Comparison of ENCODE assay signal across 8 cellular contexts in genomic region chr13:41960195-41960699, GRCh38. TPM values are rescaled to one million over a fixed set of nuclear protein-coding genes. Genes with fewer than 3 reads are reported as not detected.
A peak's percentile ranks its signal among the peaks of the same experiment; 100 is the strongest.
DNase-seq lines count a peak whose midpoint lies in the region; ATAC-seq, FAIRE-seq and TF ChIP-seq lines count a peak whose summit lies in the region.

No MANE protein-coding gene starts in this region.

- H3K9me2 ChIP-seq in PC-9 (ENCODE audit: insufficient read depth), result no peaks in the 10 kb centered on the region

- peak; percentile 21 for ATAC-seq in HG02610 (IDR thresholded peaks at IDR 0.05; ENCODE audit: unreplicated experiment)

- H3K4me3 ChIP-seq in PC-9, result peak overlapping the region; percentile 93
- peak overlapping the region; percentile 69 to 80 (median 72) for H3K4me3 ChIP-seq in H1 (ENCODE audit: extremely low read depth in 1 of 4, insufficient read depth in 2 of 4, low read depth in 3 of 4, low read length in 4 of 4)
- H3K4me3 ChIP-seq in mesodermal cell (ENCODE audit: extremely low read depth, insufficient read depth, low read length, poor library complexity, severe bottlenecking), result peak overlapping the region; percentile 71

- H4K20me1 ChIP-seq in PC-9 (ENCODE audit: insufficient read depth) (no peaks in the 10 kb centered on the region), H1 (replicated peaks in 1 of 2; ENCODE audit: control insufficient read depth in 1 of 2, insufficient read depth in 2 of 2, low read length in 2 of 2) (no peaks in the 10 kb centered on the region)

- H3K27me3 ChIP-seq in PC-9 (ENCODE audit: insufficient read depth, low read depth) (no peaks in the 10 kb centered on the region), H1 (replicated peaks in 1 of 4; ENCODE audit: control insufficient read depth in 3 of 4, extremely low read depth in 1 of 4, insufficient read depth in 3 of 4, low read length in 3 of 4) (peaks cover 0 to 2% (median under 1%) of the 10 kb centered on the region in 4 experiments; a peak in 1 of 7 replicates)

- peak overlapping the region; percentile 95 for H2AFZ ChIP-seq in PC-9
- 0 out of 2 replicates have a peak overlapping the region, but pooled peaks have one; percentile 11 for H2AFZ ChIP-seq in H1 (ENCODE audit: low read length)

- H3K4ac ChIP-seq in H1 (replicated peaks; ENCODE audit: insufficient read length, low read depth, low read length), result no peak overlapping the region

- TF ChIP-seq RAD21 in H1 (IDR thresholded peaks at IDR 0.05 in 1 of 2, conservative IDR thresholded peaks at IDR 0.05 in 1 of 2; ENCODE audit: low read depth in 2 of 2, low read length in 2 of 2), result no peak

- peak; percentile 9 for DNase-seq in NCI-H146 (lab: John Stamatoyannopoulos, UW)
- no peak for DNase-seq in NCI-H146 treated with DMSO at 0.1 percent for 48 hours (lab: John Stamatoyannopoulos, UW; ENCODE audit: unreplicated experiment)
- DNase-seq in PC-9, result no peak
- no peak for DNase-seq in H1 (ENCODE audit: low read depth in 1 of 2, low spot score in 2 of 2)
- DNase-seq in T1000 (lab: John Stamatoyannopoulos, UW), result no peak
- DNase-seq in activated CD4-positive, alpha-beta T cell treated with anti-CD3 and anti-CD28 coated beads, Interleukin-2, amount 50 U/mL, for 4 hours, result no peak

- no peak overlapping the region for H3K56ac ChIP-seq in H1 (replicated peaks; ENCODE audit: insufficient read length, low read depth, low read length)

- H4K8ac ChIP-seq in H1 (ENCODE audit: extremely low read depth, insufficient read depth, low read length), result peak overlapping the region; percentile 76; the same call in 1 of the 2 replicates

- peaks cover 13% of the 10 kb centered on the region for H3K4me1 ChIP-seq in PC-9 (replicated peaks; ENCODE audit: insufficient read depth)
- peaks cover 0 to 3% (median 1%) of the 10 kb centered on the region in 4 experiments; a peak in 3 of 7 replicates for H3K4me1 ChIP-seq in H1 (replicated peaks in 1 of 4; ENCODE audit: control insufficient read depth in 3 of 4, insufficient read depth in 4 of 4, low read length in 3 of 4)
- H3K4me1 ChIP-seq in mesodermal cell (ENCODE audit: control insufficient read depth, insufficient read depth, low read length, poor library complexity, severe bottlenecking), result no peaks in the 10 kb centered on the region

- no peak overlapping the region for H2AK5ac ChIP-seq in H1 (ENCODE audit: low read depth, low read length)

- peaks cover 43% of the 10 kb centered on the region for H3K79me2 ChIP-seq in PC-9 (ENCODE audit: low read depth)
- peaks cover 2 to 45% of the 10 kb centered on the region in 2 experiments; a peak in 2 of 4 replicates for H3K79me2 ChIP-seq in H1 (ENCODE audit: control insufficient read depth in 1 of 2, insufficient read depth in 2 of 2, low read length in 2 of 2)

- no peak for FAIRE-seq in H1 (lab: Jason Lieb, UNC)

- no peak overlapping the region for H4K91ac ChIP-seq in H1 (replicated peaks; ENCODE audit: insufficient read length, low read length)

- H3K9ac ChIP-seq in H1 (replicated peaks in 1 of 4; ENCODE audit: extremely low read depth in 1 of 4, low read depth in 3 of 4, low read length in 3 of 4), result peak overlapping the region; percentile 44 to 80 (median 62); a peak in 6 of 7 replicates

- no peak overlapping the region for H3K23ac ChIP-seq in H1 (ENCODE audit: insufficient read length)

- H3K79me1 ChIP-seq in H1 (ENCODE audit: low read depth, low read length), result peaks cover 6% of the 10 kb centered on the region; the same call in 1 of the 2 replicates

- TF ChIP-seq CTCF in PC-9 (conservative IDR thresholded peaks at IDR 0.05) (no peak), H1 (IDR thresholded peaks at IDR 0.05; ENCODE audit: control extremely low read depth in 1 of 3, insufficient read depth in 1 of 3, low read depth in 1 of 3, low read length in 3 of 3) (no peak)

- no peak overlapping the region for H4K5ac ChIP-seq in H1 (ENCODE audit: insufficient read length, low read depth, low read length)

- POLR2A ChIA-PET in PC-9 (lab: Charles Lee; ENCODE audit: unreplicated experiment), result interaction anchor here (0.7 kb wide), 1 partner anchor 356 kb away, joined by 3 read pairs; no protein-coding TSS in a partner anchor
- POLR2A ChIA-PET in H1 (lab: Charles Lee; ENCODE audit: partially characterized antibody), result interaction anchor here (0.7 to 2.2 kb wide), 8 partner anchors 8 to 88 kb away, joined by 3 to 8 read pairs (median 4); partner anchors contain the start of gene DGKH

- intact Hi-C loops in PC-9 (cut with micrococcal nuclease; ENCODE audit: unreplicated experiment), result loop anchor here (1.0 to 5.0 kb wide), 3 partner anchors 67 to 87 kb away; no protein-coding TSS in a partner anchor

- no peak overlapping the region for H2BK5ac ChIP-seq in H1 (ENCODE audit: low read depth, low read length)

- TF ChIP-seq POLR2A in H1 (IDR thresholded peaks at IDR 0.05; ENCODE audit: control extremely low read depth in 1 of 2, low read depth in 2 of 2, low read length in 2 of 2), result no peak

- H3K4me2 ChIP-seq in PC-9, result peak overlapping the region; percentile 97
- peak overlapping the region; percentile 75 to 88 for H3K4me2 ChIP-seq in H1 (ENCODE audit: insufficient read depth in 1 of 2, low read depth in 2 of 2, low read length in 2 of 2)

- H3K36me3 ChIP-seq in PC-9 (ENCODE audit: low read depth), result no peaks in the 10 kb centered on the region
- H3K36me3 ChIP-seq in H1 (ENCODE audit: control insufficient read depth in 2 of 4, insufficient read depth in 4 of 4, low read length in 3 of 4), result no peaks in the 10 kb centered on the region
- H3K36me3 ChIP-seq in mesodermal cell (ENCODE audit: control insufficient read depth, insufficient read depth, low read length), result no peaks in the 10 kb centered on the region

- no peaks in the 10 kb centered on the region for H3F3A ChIP-seq in PC-9 (ENCODE audit: insufficient read depth, low read depth)

- no peak overlapping the region for H2BK15ac ChIP-seq in H1 (ENCODE audit: low read length)

- no peaks in the 10 kb centered on the region for H3K9me3 ChIP-seq in PC-9 (ENCODE audit: insufficient read depth, low read depth)
- no peaks in the 10 kb centered on the region for H3K9me3 ChIP-seq in H1 (ENCODE audit: insufficient read depth in 2 of 2, low read depth in 1 of 2, low read length in 1 of 2)
- no peaks in the 10 kb centered on the region for H3K9me3 ChIP-seq in mesodermal cell (ENCODE audit: control insufficient read depth, low read length)

- no peak overlapping the region for H3K14ac ChIP-seq in H1 (ENCODE audit: insufficient read length)

- no peak overlapping the region for H2BK20ac ChIP-seq in H1 (ENCODE audit: low read length)

- no TSS peak for BruUV-seq in PC-9 (replicated peaks; lab: Mats Ljungman, UMichigan)

- TF ChIP-seq EP300 in H1 (IDR thresholded peaks at IDR 0.05; ENCODE audit: borderline replicate concordance in 1 of 2, low read depth in 2 of 2, low read length in 2 of 2), result no peak

- 14% methylated on average over 14 of the region's 14 CpGs; no CpG with 5 or more reads in 1 of the 2 experiments for WGBS in H1 (ENCODE audit: extremely low coverage in 1 of 2, insufficient coverage in 1 of 2, insufficient read length in 1 of 2, insufficient replicate concordance in 2 of 2, low coverage in 1 of 2, low lambda C conversion rate in 2 of 2, missing lambda C conversion rate in 1 of 2), 2 experiments
- 14 to 23% methylated on average over 11 of the region's 14 CpGs for whole genome bisulfite sequencing in mesodermal cell (ENCODE audit: insufficient coverage in 2 of 2), 2 experiments

- H2BK120ac ChIP-seq in H1 (replicated peaks; ENCODE audit: low read depth, low read length), result no peak overlapping the region

- no peak overlapping the region for H3K18ac ChIP-seq in H1 (ENCODE audit: extremely low read depth, low read length)

- H3K27ac ChIP-seq in PC-9, result no peak overlapping the region
- H3K27ac ChIP-seq in H1 (ENCODE audit: low read depth, low read length), result no peak overlapping the region
- H3K27ac ChIP-seq in mesodermal cell (ENCODE audit: low read depth, low read length, severe bottlenecking), result no peak overlapping the region

- H3K23me2 ChIP-seq in H1 (ENCODE audit: low read depth, low read length), result peaks cover 4% of the 10 kb centered on the region

- no peak overlapping the region for H2BK12ac ChIP-seq in H1 (ENCODE audit: low read depth, low read length)

- CTCF ChIA-PET in PC-9 (lab: Charles Lee), result no interaction called here
- CTCF ChIA-PET in H1 (lab: Charles Lee; ENCODE audit: partially characterized antibody), result interaction anchor here (5.1 kb wide), 1 partner anchor 13 kb away, joined by 31 read pairs; no protein-coding TSS in a partner anchor

TF ChIP-seq in H1, 55 proteins besides CTCF, POLR2A, EP300 and RAD21 (continues in another document):
- TF ChIP-seq SRF (IDR thresholded peaks at IDR 0.05; ENCODE audit: low read depth, low read length) (no peak), CBX8 (IDR thresholded peaks at IDR 0.05; ENCODE audit: borderline replicate concordance, low read depth, low read length) (no peak), RFX5 (IDR thresholded peaks at IDR 0.05; ENCODE audit: borderline replicate concordance, low read depth, low read length) (no peak), SAP30 (IDR thresholded peaks at IDR 0.05; ENCODE audit: insufficient read depth, insufficient replicate concordance, low read length) (no peak), NANOG (IDR thresholded peaks at IDR 0.05; ENCODE audit: insufficient read depth, low read depth, low read length, poor library complexity, severe bottlenecking) (no peak), CEBPB (IDR thresholded peaks at IDR 0.05; ENCODE audit: low read depth, low read length) (no peak), KDM4A (IDR thresholded peaks at IDR 0.05; ENCODE audit: low read depth, low read length, severe bottlenecking) (no peak), CTBP2 (IDR thresholded peaks at IDR 0.05; ENCODE audit: borderline replicate concordance, insufficient read depth, insufficient read length, low read length) (no peak), MAX (IDR thresholded peaks at IDR 0.05) (no peak)

RNA-seq across cellular contexts. Expression of gene VWA8, which starts 0.7 kb away (rescaled TPM):
- 11.5 and 14.1 TPM in 2 replicates for total RNA-seq in PC-9 (2021)
- total RNA-seq in H1 (2021; fragmentation: NEBNext Ultra II Directional; extraction: Animal tissue kit (Norgen Biotek cat#: 25700)), result 17.9 and 19.6 TPM in 2 replicates
- polyA plus RNA-seq in H1 (2011; rRNA removed), result 4.6 and 5.9 TPM in 2 replicates
- polyA plus RNA-seq in H1 (2011; cell fraction: cytosol; rRNA removed), result 7.3 TPM
- 10.6 TPM for polyA plus RNA-seq in H1 (2011; cell fraction: nucleus; rRNA removed)
- 6.8 to 10.2 TPM (median 8.6 TPM) in 4 replicates for polyA plus RNA-seq in H1 (2012, experiment 1 of 2)
- polyA plus RNA-seq in H1 (2012, experiment 2 of 2), result 0.50 TPM
- polyA plus RNA-seq in H1 (2013, experiment 1 of 2), result 15.1 TPM
- 12.3 TPM for polyA plus RNA-seq in H1 (2013, experiment 2 of 2)
- 29.4 and 33.3 TPM in 2 replicates for polyA minus RNA-seq in H1 (2011; rRNA and poly(A)+ RNA removed)
- 9.3 TPM for polyA minus RNA-seq in H1 (2011; cell fraction: cytosol; rRNA and poly(A)+ RNA removed)
- polyA minus RNA-seq in H1 (2011; cell fraction: nucleus; rRNA and poly(A)+ RNA removed), result 63.9 TPM
- 9.3 TPM for polyA plus RNA-seq in mesodermal cell (2013, experiment 1 of 2)
- polyA plus RNA-seq in mesodermal cell (2013, experiment 2 of 2), result 11.3 TPM
